Comparison of ENCODE assay signal across 1 cellular context in the genomic region with DNA sequence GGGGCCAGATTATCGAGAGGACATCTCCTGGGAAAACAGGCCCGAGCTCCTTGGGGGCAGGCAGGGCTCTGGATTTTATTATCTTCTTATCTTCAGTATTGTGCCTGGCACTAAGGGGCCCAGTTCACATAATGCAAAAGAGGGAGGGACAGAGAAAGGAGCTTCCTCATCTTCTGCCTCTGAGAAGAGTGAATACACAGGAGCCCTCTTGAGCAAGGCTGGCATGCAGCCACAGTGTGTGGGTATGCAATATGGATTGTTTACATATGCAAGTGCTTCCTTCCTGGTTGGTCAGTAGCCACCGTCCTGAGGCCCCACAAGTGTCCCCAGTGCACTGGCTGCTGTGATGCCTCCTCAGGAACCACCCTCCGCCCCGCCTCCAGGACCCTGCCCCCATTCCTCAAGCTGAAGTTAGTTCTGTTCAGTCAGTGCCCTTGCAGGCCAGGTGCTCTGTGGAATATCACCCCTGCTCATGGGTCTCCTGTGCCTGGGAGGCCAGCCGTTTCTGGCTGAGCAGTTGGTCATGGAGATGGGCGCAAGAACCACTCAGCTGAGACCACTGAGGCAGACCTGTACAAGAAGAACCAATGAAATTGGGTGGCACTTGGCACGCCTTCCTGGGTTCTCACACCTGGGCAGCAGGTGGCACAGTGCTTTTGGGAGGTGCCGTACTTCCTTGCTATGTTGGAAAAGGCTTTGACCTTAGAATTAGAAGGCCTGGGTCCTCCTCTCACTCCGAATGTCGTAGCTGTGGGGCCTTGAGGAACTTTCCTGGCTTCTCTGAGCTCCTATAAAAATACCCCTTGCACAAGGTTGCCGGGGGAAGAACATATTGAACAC.
TF ChIP-seq lines count a peak whose summit lies in the region.

No MANE protein-coding gene starts in this region.

TF ChIP-seq in H1, 55 proteins besides CTCF, POLR2A, EP300 and RAD21:
- TF ChIP-seq RNF2 (IDR thresholded peaks at IDR 0.05; ENCODE audit: borderline replicate concordance, low read depth, low read length, missing control alignments, poor library complexity, severe bottlenecking) = no peak
- TF ChIP-seq BACH1 (IDR thresholded peaks at IDR 0.05; ENCODE audit: low read length) = no peak
- TF ChIP-seq SIN3A (conservative IDR thresholded peaks at IDR 0.05 in 1 of 2, IDR thresholded peaks at IDR 0.05 in 1 of 2; ENCODE audit: low read depth in 1 of 2, low read length in 2 of 2) = no peak
- no peak for TF ChIP-seq SP1 (IDR thresholded peaks at IDR 0.05; ENCODE audit: low read depth, low read length)
- TF ChIP-seq CEBPB (IDR thresholded peaks at IDR 0.05; ENCODE audit: low read depth, low read length) = no peak
- TF ChIP-seq CHD7 (IDR thresholded peaks at IDR 0.05; ENCODE audit: insufficient replicate concordance, low read length) = no peak
- no peak for TF ChIP-seq POLR2AphosphoS5 (IDR thresholded peaks at IDR 0.05; ENCODE audit: low read depth, low read length)
- no peak for TF ChIP-seq PHF8 (conservative IDR thresholded peaks at IDR 0.05; ENCODE audit: low read depth, low read length)
- TF ChIP-seq ZNF274 (IDR thresholded peaks at IDR 0.05; ENCODE audit: borderline replicate concordance, extremely low read depth, low read length) = no peak
